Comparison of ENCODE assay signal across 1 cellular context in the genomic region with DNA sequence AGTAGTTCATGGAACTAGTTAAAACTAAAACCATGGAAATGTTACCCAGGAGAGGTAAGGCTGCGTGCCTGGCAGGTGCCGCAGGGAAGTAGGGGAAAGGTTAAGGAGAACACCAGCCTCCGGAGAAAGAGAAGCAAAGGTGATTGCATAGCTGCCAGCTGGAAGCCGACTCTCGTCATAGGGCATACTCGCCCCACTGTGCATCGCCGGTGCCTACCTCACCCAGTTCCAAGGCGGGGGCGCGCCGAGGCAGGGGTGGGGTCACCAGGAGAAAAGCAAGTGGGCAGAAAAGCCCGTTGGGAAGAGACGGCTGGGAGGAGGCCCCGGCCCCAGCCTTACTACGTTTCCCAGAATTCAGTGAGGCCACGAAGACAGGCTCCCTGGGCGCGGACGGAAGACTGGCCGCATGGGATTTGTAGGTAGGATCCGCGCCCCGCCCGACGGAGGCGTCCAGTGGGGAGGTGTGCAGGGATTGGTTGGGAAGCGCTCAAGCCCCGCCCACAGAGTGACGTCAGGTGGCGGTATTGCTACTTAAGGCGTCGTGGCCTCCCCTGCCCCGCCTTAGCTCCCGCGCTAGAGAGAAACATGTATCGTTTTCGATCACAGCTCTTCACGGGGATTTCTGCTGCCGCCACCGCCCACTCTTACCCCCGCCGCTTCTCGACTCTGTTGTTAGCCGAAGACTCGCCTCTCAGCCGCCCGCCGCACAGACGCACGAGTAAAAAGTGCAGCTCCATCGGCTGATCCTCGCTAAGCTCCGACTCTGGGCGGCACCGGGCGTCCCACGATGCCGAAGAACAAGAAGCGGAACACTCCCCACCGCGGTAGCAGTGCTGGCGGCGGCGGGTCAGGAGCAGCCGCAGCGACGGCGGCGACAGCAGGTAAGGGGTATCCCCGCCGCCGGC.
TF ChIP-seq lines count a peak whose summit lies in the region.

A gene with protein sequence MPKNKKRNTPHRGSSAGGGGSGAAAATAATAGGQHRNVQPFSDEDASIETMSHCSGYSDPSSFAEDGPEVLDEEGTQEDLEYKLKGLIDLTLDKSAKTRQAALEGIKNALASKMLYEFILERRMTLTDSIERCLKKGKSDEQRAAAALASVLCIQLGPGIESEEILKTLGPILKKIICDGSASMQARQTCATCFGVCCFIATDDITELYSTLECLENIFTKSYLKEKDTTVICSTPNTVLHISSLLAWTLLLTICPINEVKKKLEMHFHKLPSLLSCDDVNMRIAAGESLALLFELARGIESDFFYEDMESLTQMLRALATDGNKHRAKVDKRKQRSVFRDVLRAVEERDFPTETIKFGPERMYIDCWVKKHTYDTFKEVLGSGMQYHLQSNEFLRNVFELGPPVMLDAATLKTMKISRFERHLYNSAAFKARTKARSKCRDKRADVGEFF (plus strand): TSS at position 559 of the 905 bp plus-strand sequence. CDS start 229 bp downstream, at position 788.

TF ChIP-seq in GM23338, 12 proteins besides CTCF, POLR2A, EP300 and RAD21 (continued from another document):
- TF ChIP-seq, protein P1, sequence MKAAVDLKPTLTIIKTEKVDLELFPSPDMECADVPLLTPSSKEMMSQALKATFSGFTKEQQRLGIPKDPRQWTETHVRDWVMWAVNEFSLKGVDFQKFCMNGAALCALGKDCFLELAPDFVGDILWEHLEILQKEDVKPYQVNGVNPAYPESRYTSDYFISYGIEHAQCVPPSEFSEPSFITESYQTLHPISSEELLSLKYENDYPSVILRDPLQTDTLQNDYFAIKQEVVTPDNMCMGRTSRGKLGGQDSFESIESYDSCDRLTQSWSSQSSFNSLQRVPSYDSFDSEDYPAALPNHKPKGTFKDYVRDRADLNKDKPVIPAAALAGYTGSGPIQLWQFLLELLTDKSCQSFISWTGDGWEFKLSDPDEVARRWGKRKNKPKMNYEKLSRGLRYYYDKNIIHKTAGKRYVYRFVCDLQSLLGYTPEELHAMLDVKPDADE (IDR thresholded peaks at IDR 0.05): peak; percentile 89
- TF ChIP-seq NANOG (IDR thresholded peaks at IDR 0.05; ENCODE audit: borderline replicate concordance): no peak
TF ChIP-seq in GM23338: peak in this region for 3.
